In genomic region chr2:85760872-85761271, GRCh38 we compare ENCODE assay signal across 9 cellular contexts.
"Had no signal": no experiment of that assay in that cellular context is flagged by ENCODE, and none has a peak within 500 bp of the region (broad histone marks: within the 10 kb centered on the region; RNA-seq: fewer than 3 reads in every experiment).

No MANE protein-coding gene starts in this region.

- H3K9me3 ChIP-seq: pancreas had no signal

- H3K4me3 Mint-ChIP-seq: dendritic cell treated with granulocyte-macrophage colony-stimulating factor and Interleukin-4, amounts not matched to agents 40 ng/mL and 50 ng/mL, for 4 days had no signal

- DNase-seq: activated CD4-positive, alpha-beta T cell treated with anti-CD3 and anti-CD28 coated beads for 48 hours; activated naive CD4-positive, alpha-beta T cell treated with anti-CD3 and anti-CD28 coated beads, Interleukin-2, amount 50 U/mL, for 16 hours; brain microvascular endothelial cell; hypothalamus; small intestine; T1000 had no signal

- H3K27ac Mint-ChIP-seq: dendritic cell treated with granulocyte-macrophage colony-stimulating factor and Interleukin-4, amounts not matched to agents 40 ng/mL and 50 ng/mL, for 4 days had no signal

- H3K36me3 ChIP-seq: brain microvascular endothelial cell, pancreas had no signal

- H3K27ac ChIP-seq: brain microvascular endothelial cell, pancreas had no signal

- H3K4me3 ChIP-seq: pancreas had no signal

- ATAC-seq: pancreas had no signal

- H3K27me3 ChIP-seq: brain microvascular endothelial cell, pancreas had no signal

- H3K9me3 Mint-ChIP-seq: dendritic cell treated with granulocyte-macrophage colony-stimulating factor and Interleukin-4, amounts not matched to agents 40 ng/mL and 50 ng/mL, for 4 days; nephron had no signal
